25 cellular contexts compared by ENCODE assay signal in genomic region chr14:26334288-26334687, GRCh38.
DNase-seq lines count a peak whose midpoint lies in the region; ATAC-seq, FAIRE-seq and TF ChIP-seq lines count a peak whose summit lies in the region.
"Had no signal": no experiment of that assay in that cellular context is flagged by ENCODE, and none has a peak within 500 bp of the region (broad histone marks: within the 10 kb centered on the region; RNA-seq: fewer than 3 reads in every experiment).

No MANE protein-coding gene starts in this region.

- peaks cover 26% of the 10 kb centered on the region for H3K4me1 ChIP-seq in PC-3 (ENCODE audit: insufficient read depth, low read length)
- H3K4me1 ChIP-seq: BE2C, BLaER1 had no signal

- H3K27me3 ChIP-seq in PC-3 (ENCODE audit: low read length) (no peaks in the 10 kb centered on the region), bronchial epithelial cell (ENCODE audit: control insufficient read depth, insufficient read depth, low read length) (no peaks in the 10 kb centered on the region)
- H3K27me3 ChIP-seq: BE2C, BLaER1 had no signal

- no peak overlapping the region for H3K4me3 ChIP-seq in PC-3 (ENCODE audit: low read length)
- no peak overlapping the region for H3K4me3 ChIP-seq in bronchial epithelial cell (ENCODE audit: low read depth, low read length)
- H3K4me3 ChIP-seq: BLaER1, GM12878 had no signal

- peak overlapping the region; percentile 35 for H3K27ac ChIP-seq in PC-3 (ENCODE audit: low read length)
- H3K27ac ChIP-seq: BLaER1 had no signal

- peak overlapping the region; percentile 37 for H3K4me2 ChIP-seq in PC-3 (ENCODE audit: low read length)
- H3K4me2 ChIP-seq: BLaER1 had no signal

- intact Hi-C loops in PC-3 (cut with micrococcal nuclease) = loop anchor here (10.0 kb wide), 1 partner anchor 49 kb away; no protein-coding TSS in a partner anchor

- TF ChIP-seq CTCF in PC-3 (conservative IDR thresholded peaks at IDR 0.05; ENCODE audit: low read depth, low read length) = no peak
- TF ChIP-seq CTCF in bronchial epithelial cell (IDR thresholded peaks at IDR 0.05; ENCODE audit: insufficient read depth, low read length, severe bottlenecking) = no peak

- no TSS peak for BruUV-seq in PC-3 (replicated peaks; lab: Mats Ljungman, UMichigan)

- H3K79me2 ChIP-seq in PC-3 (ENCODE audit: low read length) = no peaks in the 10 kb centered on the region

- no peak overlapping the region for H2AFZ ChIP-seq in PC-3 (ENCODE audit: low read length)

- H3K36me3 ChIP-seq in PC-3 (ENCODE audit: low read depth, low read length) = no peaks in the 10 kb centered on the region
- no peaks in the 10 kb centered on the region for H3K36me3 ChIP-seq in bronchial epithelial cell (ENCODE audit: control insufficient read depth, insufficient read depth, low read length)
- H3K36me3 ChIP-seq: BE2C, BLaER1 had no signal

- peak overlapping the region; percentile 9 for H3K9ac ChIP-seq in PC-3 (ENCODE audit: low read length)
- H3K9ac ChIP-seq: BLaER1 had no signal

- H3K9me3 ChIP-seq in PC-3 (ENCODE audit: low read length) = no peaks in the 10 kb centered on the region
- H3K9me3 ChIP-seq: BE2C, BLaER1 had no signal

- DNase-seq in PC-3 = peak; percentile 63
- DNase-seq in bronchial epithelial cell (ENCODE audit: low read depth) = peak; percentile 85
- DNase-seq in LoVo (ENCODE audit: low spot score) = no peak
- no peak for DNase-seq in NCI-H748 (lab: John Stamatoyannopoulos, UW; ENCODE audit: unreplicated experiment)
- DNase-seq: 8988T; ACHN; BE2C; C1 segment of cervical spinal cord; CD4-positive, alpha-beta memory T cell; CD4-positive, CD25-positive, alpha-beta regulatory T cell; CD8-positive, alpha-beta memory T cell; COR-L47; DMS 273 treated with DMSO at 0.1 percent for 48 hours; DMS153; DMS79; DND-41; EL; GDM1 had no signal

- H4K20me1 ChIP-seq in PC-3 (ENCODE audit: low read length) = no peaks in the 10 kb centered on the region
- H4K20me1 ChIP-seq: BLaER1 had no signal

- CTCF ChIA-PET in PC-3 (lab: Charles Lee) = no interaction called here

- FAIRE-seq in bronchial epithelial cell (lab: Jason Lieb, UNC) = no peak
- FAIRE-seq: A204.1, GM12878, GM12892, GM18507 had no signal

- POLR2A ChIA-PET in PC-3 (lab: Charles Lee; ENCODE audit: unreplicated experiment) = interaction anchor here (0.6 kb wide), 1 partner anchor 136 kb away, joined by 5 read pairs; no protein-coding TSS in a partner anchor

- peak; percentile 97 for ATAC-seq in PC-3
- ATAC-seq in esophagus mucosa = peak; percentile 90
- no peak for ATAC-seq in HG02798 (IDR thresholded peaks at IDR 0.05; ENCODE audit: poor library complexity, unreplicated experiment)
- ATAC-seq: GM12878 had no signal

- H3F3A ChIP-seq in PC-3 (ENCODE audit: low read length, unreplicated experiment) = no peaks in the 10 kb centered on the region

- H3K9me2 ChIP-seq in PC-3 (replicated peaks; ENCODE audit: low read length) = no peaks in the 10 kb centered on the region

Comparison
In these comparisons a context has a peak if more than half of its experiments do, and no peak if none do; other contexts are left out.
1. DNase-seq: peak in PC-3 (single experiment) and bronchial epithelial cell (single experiment); none in LoVo (single experiment) and NCI-H748 (single experiment).